In genomic region chr17:7912927-7913524, GRCh38 we compare ENCODE assay signal across 8 cellular contexts. TPM values are rescaled to one million over a fixed set of nuclear protein-coding genes. Genes with fewer than 3 reads are reported as not detected.
A peak's percentile ranks its signal among the peaks of the same experiment; 100 is the strongest.
DNase-seq lines count a peak whose midpoint lies in the region; ATAC-seq and TF ChIP-seq lines count a peak whose summit lies in the region.

No MANE protein-coding gene starts in this region.

- peaks cover 6% of the 10 kb centered on the region for H3K9me1 ChIP-seq in IMR-90 (ENCODE audit: insufficient read depth, low read length)

- H3K56ac ChIP-seq in IMR-90 (ENCODE audit: extremely low read depth, insufficient read depth, low read length), result no peak overlapping the region

- no peak overlapping the region for H3K18ac ChIP-seq in IMR-90 (ENCODE audit: low read depth, low read length)

- H3K4me1 ChIP-seq in IMR-90 (ENCODE audit: control insufficient read depth, insufficient read depth, low read length) (peaks cover 12% of the 10 kb centered on the region), stomach (peaks cover 20 to 48% (median 38%) of the 10 kb centered on the region in 4 donors)

- no peaks in the 10 kb centered on the region for H3K9me3 Mint-ChIP-seq in brain

- no peak overlapping the region for H3K4me3 ChIP-seq in IMR-90 (ENCODE audit: insufficient read depth, low read depth, low read length)
- no peak overlapping the region for H3K4me3 ChIP-seq in stomach

- H3K36me3 Mint-ChIP-seq in brain, result peaks cover 35% of the 10 kb centered on the region

- H2BK20ac ChIP-seq in IMR-90 (ENCODE audit: low read depth, low read length), result no peak overlapping the region

- TF ChIP-seq CTCF in IMR-90 (conservative IDR thresholded peaks at IDR 0.05; ENCODE audit: low read depth, low read length) (peak; percentile 88), brain (conservative IDR thresholded peaks at IDR 0.05) (peak; percentile 79 to 81), stomach (IDR thresholded peaks at IDR 0.05) (peak in 4 of 7 experiments; percentile 41 to 88 (median 62))

- no peak for ATAC-seq in IMR-90 (ENCODE audit: low read depth)

- H2BK120ac ChIP-seq in IMR-90 (ENCODE audit: low read depth, low read length), result no peak overlapping the region

- no peak overlapping the region for H3K27ac ChIP-seq in IMR-90 (ENCODE audit: insufficient read depth, low read length)
- peak overlapping the region in 4 of 5 donors; percentile 22 to 43 (median 31) for H3K27ac ChIP-seq in stomach

- peak overlapping the region; percentile 23 to 88 (median 77) for H3K27ac Mint-ChIP-seq in brain

- H3K27me3 Mint-ChIP-seq in brain, result peaks cover 4% of the 10 kb centered on the region

- H2AK9ac ChIP-seq in IMR-90 (replicated peaks; ENCODE audit: low read depth, low read length, poor library complexity), result no peak overlapping the region

- H3K4ac ChIP-seq in IMR-90 (ENCODE audit: low read depth, low read length), result no peak overlapping the region

- no peak overlapping the region for H2AK5ac ChIP-seq in IMR-90 (ENCODE audit: low read depth, low read length)

- dilution Hi-C loops in IMR-90 (cut with HindIII; ENCODE audit: low sequenced_read_pairs, unreplicated experiment), result no loop called here

- DNase-seq in NCI-H1417 (lab: John Stamatoyannopoulos, UW), result peak; percentile 4 to 73 (median 4)
- no peak for DNase-seq in NCI-H1417 treated with DMSO at 0.1 percent for 48 hours (lab: John Stamatoyannopoulos, UW)
- DNase-seq in IMR-90, result peak; percentile 80
- DNase-seq in RPMI7951 (ENCODE audit: low read depth), result peak; percentile 73
- DNase-seq in islet precursor cell, result peak; percentile 84
- DNase-seq in stomach, result no peak
- DNase-seq in amniotic stem cell (lab: John Stamatoyannopoulos, UW), result no peak

- intact Hi-C loops in IMR-90 (cut with micrococcal nuclease), result loop anchor here (1.0 kb wide), 3 partner anchors 77 to 144 kb away; no protein-coding TSS in a partner anchor
- intact Hi-C loops in stomach (cut with DNase I; ENCODE audit: low total_unique reads), result no loop called here

- H3K23ac ChIP-seq in IMR-90 (ENCODE audit: low read depth, low read length), result no peak overlapping the region

- no peak overlapping the region for H2BK5ac ChIP-seq in IMR-90 (ENCODE audit: low read depth, low read length, poor library complexity, severe bottlenecking)

- no peak overlapping the region for H3K4me2 ChIP-seq in IMR-90 (ENCODE audit: low read depth, low read length)

- BruUV-seq in IMR-90 (replicated peaks; lab: Mats Ljungman, UMichigan), result no TSS peak

- POLR2A ChIA-PET in IMR-90 (lab: Charles Lee; ENCODE audit: unreplicated experiment), result interaction anchor here (0.6 kb wide), 4 partner anchors 21 to 283 kb away, joined by 6 to 11 read pairs (median 6); no protein-coding TSS in a partner anchor

- no CpG with 5 or more reads among the region's 3 CpGs for WGBS in IMR-90 (ENCODE audit: extremely low coverage in 2 of 2, insufficient read length in 1 of 2), 2 experiments
- 30 to 35% (median 31%) methylated on average over 3 of the region's 3 CpGs for WGBS in stomach, 5 donors

- H4K5ac ChIP-seq in IMR-90 (ENCODE audit: low read depth, low read length), result no peak overlapping the region

- H4K20me1 ChIP-seq in IMR-90 (ENCODE audit: insufficient read depth, low read length), result peaks cover 2% of the 10 kb centered on the region; the same call in 1 of the 2 replicates

- TF ChIP-seq POLR2A in IMR-90 (IDR thresholded peaks at IDR 0.05; ENCODE audit: low read depth, low read length) (no peak; the same call in 1 of the 2 replicates), stomach (IDR thresholded peaks at IDR 0.05) (no peak)

- H2BK15ac ChIP-seq in IMR-90 (ENCODE audit: low read depth, low read length), result no peak overlapping the region

- peak overlapping the region in 4 of 5 experiments; percentile 41 to 86 (median 69) for H3K4me3 Mint-ChIP-seq in brain

- TF ChIP-seq RAD21 in IMR-90 (IDR thresholded peaks at IDR 0.05; ENCODE audit: low read length), result peak; percentile 92

- CTCF ChIA-PET in IMR-90 (lab: Yijun Ruan, JAX), result interaction anchor here (0.6 to 2.1 kb wide), 8 partner anchors 35 to 165 kb away, joined by 3 to 8 read pairs (median 4); no protein-coding TSS in a partner anchor

- H3K9ac ChIP-seq in IMR-90 (ENCODE audit: low read depth, low read length), result no peak overlapping the region

- H3K9me3 ChIP-seq in IMR-90 (ENCODE audit: control insufficient read depth, insufficient read depth, low read length) (no peaks in the 10 kb centered on the region), stomach (no peaks in the 10 kb centered on the region)

- TF ChIP-seq EP300 in stomach (IDR thresholded peaks at IDR 0.05), result no peak

- H3K4me1 Mint-ChIP-seq in brain, result peaks cover 32% of the 10 kb centered on the region

- in situ Hi-C loops in IMR-90 (cut with MboI; ENCODE audit: low sequenced_read_pairs), result loop anchor here (5.0 to 10.0 kb wide), 2 partner anchors 74 to 132 kb away; no protein-coding TSS in a partner anchor

- H2AFZ ChIP-seq in IMR-90 (replicated peaks; ENCODE audit: low read length, poor library complexity), result no peak overlapping the region

- no peak overlapping the region for H4K8ac ChIP-seq in IMR-90 (ENCODE audit: low read depth in 2 of 2, low read length in 2 of 2)

- H3K14ac ChIP-seq in IMR-90 (replicated peaks; ENCODE audit: low read depth, low read length), result no peak overlapping the region

- H3K27me3 ChIP-seq in IMR-90 (ENCODE audit: control insufficient read depth, insufficient read depth, low read length) (no peaks in the 10 kb centered on the region), stomach (no peaks in the 10 kb centered on the region)

- 0 out of 4 replicates have a peak, but pooled peaks cover 0 to 3% of the 10 kb centered on the region in 2 experiments for H3K79me1 ChIP-seq in IMR-90 (ENCODE audit: low read depth in 1 of 2, low read length in 2 of 2)

- H3K36me3 ChIP-seq in IMR-90 (ENCODE audit: control insufficient read depth, insufficient read depth, low read length) (peaks cover 40% of the 10 kb centered on the region), stomach (peaks cover 17 to 44% (median 43%) of the 10 kb centered on the region in 4 donors)

- H4K91ac ChIP-seq in IMR-90 (ENCODE audit: insufficient read depth, low read depth, low read length), result no peak overlapping the region

TF ChIP-seq in IMR-90, 13 proteins besides CTCF, POLR2A, EP300 and RAD21:
- TF ChIP-seq SMC3 (IDR thresholded peaks at IDR 0.05; ENCODE audit: low read depth, low read length) (peak; percentile 92), MXI1 (IDR thresholded peaks at IDR 0.05; ENCODE audit: borderline replicate concordance, low read depth, low read length) (no peak), CEBPB (IDR thresholded peaks at IDR 0.05; ENCODE audit: low read depth, low read length) (0 out of 2 replicates have a peak, but pooled peaks have one; percentile 14)
TF ChIP-seq in IMR-90: peak in this region for 2.

RNA-seq across cellular contexts. Expression of gene RNF227, which starts 3.1 kb away (rescaled TPM):
- total RNA-seq in IMR-90 (2012; rRNA removed) (1.3 and 1.4 TPM in 2 replicates), stomach (1 to 10 TPM in 4 of 5 donors, not detected in 1; 1.0 to 9.3 (median 6.0) TPM)
- polyA plus RNA-seq in IMR-90 (2012; rRNA removed) (2.7 and 3.1 TPM in 2 replicates), brain (ENCODE audit: insufficient read depth, low read depth, low replicate concordance) (5.3 TPM), stomach (1 to 10 TPM; 1.1 to 3.4 (median 1.2) TPM)
- polyA plus RNA-seq in IMR-90 (2012; cell fraction: cytosol; rRNA removed), result 0.78 and 1.3 TPM in 2 replicates
- polyA plus RNA-seq in IMR-90 (2012; cell fraction: nucleus; rRNA removed; ENCODE audit: low replicate concordance), result 3.8 and 4.5 TPM in 2 replicates
- total RNA-seq in RPMI7951 (2014; rRNA removed; shearing (Covaris generic)), result 2.3 and 7.8 TPM in 2 replicates

RNA-seq across cellular contexts. Expression of gene KCNAB3, which starts 16.6 kb away (rescaled TPM):
- 0.36 and 0.56 TPM in 2 replicates for total RNA-seq in IMR-90 (2012; rRNA removed)
- 4.2 and 4.9 TPM in 2 replicates for polyA plus RNA-seq in IMR-90 (2012; rRNA removed)
- 1.4 and 1.9 TPM in 2 replicates for polyA plus RNA-seq in IMR-90 (2012; cell fraction: cytosol; rRNA removed)
- polyA plus RNA-seq in IMR-90 (2012; cell fraction: nucleus; rRNA removed; ENCODE audit: low replicate concordance), result 55.4 and 58.5 TPM in 2 replicates
- 1.1 TPM in 2 replicates for total RNA-seq in RPMI7951 (2014; rRNA removed; shearing (Covaris generic))
- polyA plus RNA-seq in brain (ENCODE audit: insufficient read depth, low read depth, low replicate concordance), result 7.5 TPM
- total RNA-seq in stomach, result 1 to 10 TPM in 3 of 5 donors, under 1 TPM in 1, not detected in 1; 0.37 to 7.8 (median 4.9) TPM
- polyA plus RNA-seq in stomach, result 1 to 10 TPM in 1 of 3 donors, under 1 TPM in 2; 0.31 to 2.9 (median 0.87) TPM

RNA-seq across cellular contexts. Expression of gene TRAPPC1, which starts 18.7 kb away (rescaled TPM):
- total RNA-seq in IMR-90 (2012; rRNA removed) (31.4 and 50.4 TPM in 2 replicates), stomach (10 to 100 TPM; 20.2 to 90.7 (median 43.2) TPM)
- polyA plus RNA-seq in IMR-90 (2012; rRNA removed) (303 and 341 TPM in 2 replicates), brain (ENCODE audit: insufficient read depth, low read depth, low replicate concordance) (236 TPM), stomach (100 to 1,000 TPM; 111 to 148 (median 116) TPM)
- 541 and 542 TPM in 2 replicates for polyA plus RNA-seq in IMR-90 (2012; cell fraction: cytosol; rRNA removed)
- polyA plus RNA-seq in IMR-90 (2012; cell fraction: nucleus; rRNA removed; ENCODE audit: low replicate concordance), result 96.2 and 138 TPM in 2 replicates
- total RNA-seq in RPMI7951 (2014; rRNA removed; shearing (Covaris generic)), result 39.9 and 54.2 TPM in 2 replicates

RNA-seq across cellular contexts. Expression of gene CNTROB, which starts 19.0 kb away (rescaled TPM):
- total RNA-seq in IMR-90 (2012; rRNA removed) (12.5 and 12.7 TPM in 2 replicates), stomach (100 to 1,000 TPM in 1 of 5 donors, 10 to 100 TPM in 4; 12.9 to 146 (median 29.5) TPM)
- polyA plus RNA-seq in IMR-90 (2012; rRNA removed) (26.3 and 26.4 TPM in 2 replicates), brain (ENCODE audit: insufficient read depth, low read depth, low replicate concordance) (42.7 TPM), stomach (10 to 100 TPM; 15.3 to 24.2 (median 20.0) TPM)
- 16.7 and 17.4 TPM in 2 replicates for polyA plus RNA-seq in IMR-90 (2012; cell fraction: cytosol; rRNA removed)
- 114 and 129 TPM in 2 replicates for polyA plus RNA-seq in IMR-90 (2012; cell fraction: nucleus; rRNA removed; ENCODE audit: low replicate concordance)
- total RNA-seq in RPMI7951 (2014; rRNA removed; shearing (Covaris generic)), result 19.6 and 23.2 TPM in 2 replicates

RNA-seq across cellular contexts. Expression of gene CHD3, which starts 24.4 kb away (rescaled TPM):
- total RNA-seq in IMR-90 (2012; rRNA removed), result 67.2 and 78.1 TPM in 2 replicates
- 55.1 and 65.4 TPM in 2 replicates for polyA plus RNA-seq in IMR-90 (2012; rRNA removed)
- polyA plus RNA-seq in IMR-90 (2012; cell fraction: cytosol; rRNA removed), result 53.4 and 59.5 TPM in 2 replicates
- 202 and 231 TPM in 2 replicates for polyA plus RNA-seq in IMR-90 (2012; cell fraction: nucleus; rRNA removed; ENCODE audit: low replicate concordance)
- 20.3 and 30.8 TPM in 2 replicates for total RNA-seq in RPMI7951 (2014; rRNA removed; shearing (Covaris generic))
- polyA plus RNA-seq in brain (ENCODE audit: insufficient read depth, low read depth, low replicate concordance), result 76.2 TPM
- total RNA-seq in stomach, result 100 to 1,000 TPM in 1 of 5 donors, 10 to 100 TPM in 4; 43.0 to 190 (median 60.7) TPM
- polyA plus RNA-seq in stomach, result 10 to 100 TPM; 51.9 to 97.3 (median 69.1) TPM

Comparison
In these comparisons a context has a peak if more than half of its experiments do, and no peak if none do; other contexts are left out.
1. DNase-seq: peak in NCI-H1417 (3 of 3), IMR-90 (single experiment), RPMI7951 (single experiment) and islet precursor cell (single experiment); none in NCI-H1417 treated with DMSO at 0.1 percent for 48 hours (single experiment), stomach (single experiment) and amniotic stem cell (single experiment).
2. Peak in every context shown above with its lines, with median percentiles within 50 percentile points of each other: CTCF ChIP-seq.